Comparison of ENCODE assay signal across 2 cellular contexts in genomic region chr19:49638360-49638759, GRCh38.
TF ChIP-seq lines count a peak whose summit lies in the region.

No MANE protein-coding gene starts in this region.

TF ChIP-seq in H1, 55 proteins besides CTCF, POLR2A, EP300 and RAD21:
- no peak for TF ChIP-seq CHD2 (IDR thresholded peaks at IDR 0.05; ENCODE audit: low read length)
- no peak for TF ChIP-seq NRF1 (IDR thresholded peaks at IDR 0.05; ENCODE audit: low read depth, low read length)
- TF ChIP-seq RNF2 (IDR thresholded peaks at IDR 0.05; ENCODE audit: borderline replicate concordance, low read depth, low read length, missing control alignments, poor library complexity, severe bottlenecking): no peak
- TF ChIP-seq SIX5 (IDR thresholded peaks at IDR 0.05; ENCODE audit: low read depth, low read length): no peak
- TF ChIP-seq HDAC2 (IDR thresholded peaks at IDR 0.05; ENCODE audit: borderline replicate concordance in 1 of 2, low read depth in 2 of 2, low read length in 2 of 2): no peak
- TF ChIP-seq PHF8 (conservative IDR thresholded peaks at IDR 0.05; ENCODE audit: low read depth, low read length): no peak
- TF ChIP-seq RBBP5 (IDR thresholded peaks at IDR 0.05; ENCODE audit: borderline replicate concordance, low read depth, low read length): no peak
- TF ChIP-seq BCL11A (IDR thresholded peaks at IDR 0.05; ENCODE audit: low read depth in 2 of 2, low read length in 2 of 2): no peak
- TF ChIP-seq HDAC6 (IDR thresholded peaks at IDR 0.05; ENCODE audit: low read depth, low read length): no peak

TF ChIP-seq in HEK293T, 16 proteins besides CTCF, POLR2A, EP300 and RAD21:
- TF ChIP-seq FOXK2 (IDR thresholded peaks at IDR 0.05) (no peak), L3MBTL2 (conservative IDR thresholded peaks at IDR 0.05) (no peak), HDGF (IDR thresholded peaks at IDR 0.05; ENCODE audit: borderline replicate concordance) (no peak), FOXM1 (IDR thresholded peaks at IDR 0.05; ENCODE audit: borderline replicate concordance) (no peak), SUZ12 (IDR thresholded peaks at IDR 0.05) (no peak)
